In the genomic region with DNA sequence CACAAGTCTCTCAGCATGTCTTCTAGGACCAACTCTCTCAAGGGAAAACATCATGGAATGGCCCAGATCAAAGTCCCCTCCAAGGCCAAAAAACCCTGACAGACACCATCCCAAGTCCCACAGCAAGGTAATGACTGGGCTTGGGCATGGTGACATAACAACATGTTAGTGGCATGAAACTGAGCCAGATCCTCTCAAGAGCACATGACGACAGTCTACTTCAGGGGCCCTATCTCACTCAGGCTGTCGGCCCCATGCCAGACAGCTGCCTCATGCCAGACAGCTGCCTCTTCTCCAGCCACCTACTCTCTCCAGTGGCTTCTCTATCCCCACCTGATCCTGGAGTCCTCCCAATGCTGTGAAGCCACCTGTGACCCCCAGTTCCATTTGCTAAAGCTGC, we compare ENCODE assay signal across 22 cellular contexts. TPM values are rescaled to one million over a fixed set of nuclear protein-coding genes. Genes with fewer than 3 reads are reported as not detected.
DNase-seq lines count a peak whose midpoint lies in the region; ATAC-seq and TF ChIP-seq lines count a peak whose summit lies in the region.
"Had no signal": no experiment of that assay in that cellular context is flagged by ENCODE, and none has a peak within 500 bp of the region (broad histone marks: within the 10 kb centered on the region; RNA-seq: fewer than 3 reads in every experiment).

No MANE protein-coding gene starts in this region.

- ATAC-seq in activated CD8-positive, alpha-beta memory T cell treated with anti-CD3 and anti-CD28 coated beads, Interleukin-2, amount 10 ng/mL, durations not matched to agents 7 days and 5 days, result no peak
- ATAC-seq in GM18868 (IDR thresholded peaks at IDR 0.05; ENCODE audit: unreplicated experiment), result no peak

- no peak for TF ChIP-seq EP300 in transverse colon (IDR thresholded peaks at IDR 0.05; ENCODE audit: low read depth)

- peaks cover 5% of the 10 kb centered on the region for H3K4me1 Mint-ChIP-seq in activated CD8-positive, alpha-beta memory T cell treated with anti-CD3 and anti-CD28 coated beads, Interleukin-2, amount 10 ng/mL, durations not matched to agents 7 days and 5 days
- H3K4me1 Mint-ChIP-seq in osteocyte (ENCODE audit: unreplicated experiment), result peaks cover 16% of the 10 kb centered on the region

- WGBS in transverse colon (ENCODE audit: low coverage in 1 of 2), 2 donors, result 48% methylated on average over 2 of the region's 2 CpGs; no CpG with 5 or more reads in 1 of the 2 donors

- intact Hi-C loops in breast epithelium (cut with DNase I; ENCODE audit: low total_unique reads), result no loop called here
- intact Hi-C loops in transverse colon (cut with DNase I; ENCODE audit: low total_unique reads), result no loop called here

- no peak for TF ChIP-seq POLR2A in breast epithelium (IDR thresholded peaks at IDR 0.05)
- no peak for TF ChIP-seq POLR2A in transverse colon (IDR thresholded peaks at IDR 0.05)

- H3K9me3 ChIP-seq in breast epithelium (no peaks in the 10 kb centered on the region), mucosa of stomach (ENCODE audit: control insufficient read depth, low read length) (no peaks in the 10 kb centered on the region), transverse colon (no peaks in the 10 kb centered on the region)
- H3K9me3 ChIP-seq: BLaER1 had no signal

- no peaks in the 10 kb centered on the region for H3K27me3 ChIP-seq in breast epithelium
- H3K27me3 ChIP-seq in mucosa of stomach (ENCODE audit: control insufficient read depth, insufficient read depth, low read length), result no peaks in the 10 kb centered on the region
- H3K27me3 ChIP-seq in transverse colon, result no peaks in the 10 kb centered on the region
- H3K27me3 ChIP-seq: BLaER1 had no signal

- CTCF ChIA-PET in activated CD8-positive, alpha-beta memory T cell treated with anti-CD3 and anti-CD28 coated beads, Interleukin-2, amount 10 ng/mL, durations not matched to agents 7 days and 5 days (lab: Charles Lee), result interaction anchor here (15.6 kb wide), 1 partner anchor 23 kb away, joined by 139 read pairs; no protein-coding TSS in a partner anchor

- H3K36me3 ChIP-seq in breast epithelium (no peaks in the 10 kb centered on the region), mucosa of stomach (ENCODE audit: control insufficient read depth, insufficient read depth, low read length) (peaks cover 8% of the 10 kb centered on the region), transverse colon (peaks cover 0 to 5% (median 0%) of the 10 kb centered on the region in 4 donors)

- peak overlapping the region; percentile 2 for H3K27ac Mint-ChIP-seq in activated CD8-positive, alpha-beta memory T cell treated with anti-CD3 and anti-CD28 coated beads, Interleukin-2, amount 10 ng/mL, durations not matched to agents 7 days and 5 days
- H3K27ac Mint-ChIP-seq in osteocyte (ENCODE audit: unreplicated experiment), result no peak overlapping the region
- H3K27ac Mint-ChIP-seq: activated T-helper 2 cell treated with anti-CD3 and anti-CD28 coated beads, Interferon-gamma antibody, Interleukin-2, Interleukin-4, amounts not matched to agents 10 μg/mL and 5 μg/mL and 100 μg/mL, durations not matched to agents 14 hours and 24 hours and 36 hours; T-helper 2 cell treated with Interferon-gamma antibody and Interleukin-4, amounts not matched to agents 5 μg/mL and 100 μg/mL, for 36 hours had no signal

- no peaks in the 10 kb centered on the region for H3K9me3 Mint-ChIP-seq in activated CD8-positive, alpha-beta memory T cell treated with anti-CD3 and anti-CD28 coated beads, Interleukin-2, amount 10 ng/mL, durations not matched to agents 7 days and 5 days (ENCODE audit: low read depth)
- no peaks in the 10 kb centered on the region for H3K9me3 Mint-ChIP-seq in osteocyte (ENCODE audit: unreplicated experiment)
- H3K9me3 Mint-ChIP-seq: activated T-helper 2 cell treated with anti-CD3 and anti-CD28 coated beads, Interferon-gamma antibody, Interleukin-2, Interleukin-4, amounts not matched to agents 10 μg/mL and 5 μg/mL and 100 μg/mL, durations not matched to agents 14 hours and 24 hours and 36 hours; T-helper 2 cell treated with Interferon-gamma antibody and Interleukin-4, amounts not matched to agents 5 μg/mL and 100 μg/mL, for 36 hours had no signal

- H3K4me1 ChIP-seq in breast epithelium (peaks cover 21 to 52% of the 10 kb centered on the region in 2 donors), mucosa of stomach (ENCODE audit: control insufficient read depth, insufficient read depth, low read length) (peaks cover 91% of the 10 kb centered on the region), transverse colon (peaks cover 71 to 89% (median 84%) of the 10 kb centered on the region in 4 donors)
- H3K4me1 ChIP-seq: BLaER1 had no signal

- H3K27ac ChIP-seq in breast epithelium, result peak overlapping the region; percentile 67 to 75
- H3K27ac ChIP-seq in transverse colon, result peak overlapping the region; percentile 86 to 94 (median 88)
- H3K27ac ChIP-seq: BLaER1 had no signal

- in situ Hi-C loops in transverse colon (cut with MboI; ENCODE audit: low pct_ligation_motif_present in 1 of 4, low pct_unique_long_range_greater_than_20kb in 1 of 4, low sequenced_read_pairs in 3 of 4), result no loop called here

- H3K4me3 ChIP-seq in breast epithelium (no peak overlapping the region), mucosa of stomach (ENCODE audit: low read length) (no peak overlapping the region), transverse colon (no peak overlapping the region)
- H3K4me3 ChIP-seq: BLaER1 had no signal

- no peak overlapping the region for H3K4me3 Mint-ChIP-seq in activated CD8-positive, alpha-beta memory T cell treated with anti-CD3 and anti-CD28 coated beads, Interleukin-2, amount 10 ng/mL, durations not matched to agents 7 days and 5 days
- no peak overlapping the region for H3K4me3 Mint-ChIP-seq in osteocyte (ENCODE audit: unreplicated experiment)
- H3K4me3 Mint-ChIP-seq: T-helper 2 cell treated with Interferon-gamma antibody and Interleukin-4, amounts not matched to agents 5 μg/mL and 100 μg/mL, for 36 hours had no signal

- H3K9ac ChIP-seq in mucosa of stomach (ENCODE audit: low read length), result peak overlapping the region; percentile 31
- H3K9ac ChIP-seq: BLaER1 had no signal

- no peaks in the 10 kb centered on the region for H3K27me3 Mint-ChIP-seq in activated CD8-positive, alpha-beta memory T cell treated with anti-CD3 and anti-CD28 coated beads, Interleukin-2, amount 10 ng/mL, durations not matched to agents 7 days and 5 days
- H3K27me3 Mint-ChIP-seq in osteocyte (ENCODE audit: unreplicated experiment), result no peaks in the 10 kb centered on the region

- no peak for DNase-seq in activated CD8-positive, alpha-beta memory T cell treated with anti-CD3 and anti-CD28 coated beads, Interleukin-2, amount 10 ng/mL, durations not matched to agents 7 days and 5 days
- DNase-seq in activated CD8-positive, alpha-beta memory T cell treated with anti-CD3 and anti-CD28 coated beads, Interleukin-2, amount 50 U/mL, for 48 hours, result no peak
- DNase-seq in breast epithelium (ENCODE audit: low spot score in 2 of 2) (no peak), transverse colon (no peak), RKO (ENCODE audit: low spot score) (no peak), osteocyte (ENCODE audit: extremely low spot score, unreplicated experiment) (no peak)
- DNase-seq: hippocampal formation; KBM-7; kidney glomerular epithelial cell; NCI-H1105 treated with DMSO at 0.1 percent for 48 hours; SIG-M5; stimulated activated naive CD4-positive, alpha-beta T cell treated with Interleukin-2 at 50 U/mL for 16 hours had no signal

- no peak for TF ChIP-seq CTCF in breast epithelium (IDR thresholded peaks at IDR 0.05)
- TF ChIP-seq CTCF in transverse colon (IDR thresholded peaks at IDR 0.05), result no peak
- TF ChIP-seq CTCF in osteocyte (IDR thresholded peaks at IDR 0.05), result no peak

- H3K36me3 Mint-ChIP-seq in activated CD8-positive, alpha-beta memory T cell treated with anti-CD3 and anti-CD28 coated beads, Interleukin-2, amount 10 ng/mL, durations not matched to agents 7 days and 5 days, result no peaks in the 10 kb centered on the region
- H3K36me3 Mint-ChIP-seq in osteocyte (ENCODE audit: unreplicated experiment), result peaks cover 16% of the 10 kb centered on the region

RNA-seq across cellular contexts. Expression of a gene that starts 18.4 kb away (rescaled TPM):
- total RNA-seq in activated CD8-positive, alpha-beta memory T cell treated with anti-CD3 and anti-CD28 coated beads, Interleukin-2, amount 10 ng/mL, durations not matched to agents 7 days and 5 days, result under 1 TPM in 1 of 2 experiments, not detected in 1; 0.14 TPM
- 10 to 100 TPM in 2 of 3 donors, under 1 TPM in 1; 0.32 to 66.9 (median 10.2) TPM for total RNA-seq in breast epithelium
- total RNA-seq in transverse colon, result 1,000 to 10,000 TPM in 1 of 4 donors, 100 to 1,000 TPM in 3; 667 to 1,081 (median 790) TPM
- 0.40 and 0.68 TPM in 2 replicates for total RNA-seq in osteocyte
- total RNA-seq: A172, pulmonary artery endothelial cell had no signal

RNA-seq across cellular contexts. Expression of a gene that starts 31.6 kb away (rescaled TPM):
- 10 to 100 TPM; 42.1 to 58.3 TPM for total RNA-seq in activated CD8-positive, alpha-beta memory T cell treated with anti-CD3 and anti-CD28 coated beads, Interleukin-2, amount 10 ng/mL, durations not matched to agents 7 days and 5 days
- 100 to 1,000 TPM; 101 to 122 (median 104) TPM for total RNA-seq in breast epithelium
- 100 to 1,000 TPM; 218 to 457 (median 386) TPM for total RNA-seq in transverse colon
- total RNA-seq in osteocyte, result 112 and 116 TPM in 2 replicates

RNA-seq across cellular contexts. Expression of a gene that starts 33.1 kb away (rescaled TPM):
- total RNA-seq in activated CD8-positive, alpha-beta memory T cell treated with anti-CD3 and anti-CD28 coated beads, Interleukin-2, amount 10 ng/mL, durations not matched to agents 7 days and 5 days, result under 1 TPM; 0.41 to 0.49 TPM
- total RNA-seq in breast epithelium, result 10 to 100 TPM; 17.4 to 20.3 (median 19.3) TPM
- total RNA-seq in transverse colon, result 10 to 100 TPM in 2 of 4 donors, 1 to 10 TPM in 2; 7.1 to 36.3 (median 20.5) TPM
- 13.5 and 15.4 TPM in 2 replicates for total RNA-seq in osteocyte

RNA-seq across cellular contexts. Expression of a gene that starts 34.0 kb away (rescaled TPM):
- not detected for total RNA-seq in activated CD8-positive, alpha-beta memory T cell treated with anti-CD3 and anti-CD28 coated beads, Interleukin-2, amount 10 ng/mL, durations not matched to agents 7 days and 5 days
- total RNA-seq in breast epithelium (not detected), transverse colon (not detected), osteocyte (not detected in 2 replicates)
- total RNA-seq: A172; activated T-helper 2 cell treated with anti-CD3 and anti-CD28 coated beads, Interferon-gamma antibody, Interleukin-2, Interleukin-4, amounts not matched to agents 10 μg/mL and 5 μg/mL and 100 μg/mL, durations not matched to agents 14 hours and 24 hours and 36 hours; mucosa of gallbladder; pulmonary artery endothelial cell; ureter had no signal

RNA-seq across cellular contexts. Expression of a gene that starts 56.0 kb away (rescaled TPM):
- total RNA-seq in activated CD8-positive, alpha-beta memory T cell treated with anti-CD3 and anti-CD28 coated beads, Interleukin-2, amount 10 ng/mL, durations not matched to agents 7 days and 5 days, result not detected
- total RNA-seq in breast epithelium, result 1 to 10 TPM; 1.3 to 6.9 (median 3.6) TPM
- 10 to 100 TPM in 1 of 4 donors, 1 to 10 TPM in 2, not detected in 1; 3.5 to 20.9 (median 5.7) TPM for total RNA-seq in transverse colon
- 1.4 and 1.5 TPM in 2 replicates for total RNA-seq in osteocyte
- total RNA-seq: activated CD8-positive, alpha-beta memory T cell treated with anti-CD3 and anti-CD28 coated beads for 36 hours; activated T-helper 2 cell treated with anti-CD3 and anti-CD28 coated beads, Interferon-gamma antibody, Interleukin-2, Interleukin-4, amounts not matched to agents 10 μg/mL and 5 μg/mL and 100 μg/mL, durations not matched to agents 14 hours and 24 hours and 36 hours had no signal

Comparison
In these comparisons a context has a peak if more than half of its experiments do, and no peak if none do; other contexts are left out.
1. RNA of a gene that starts 18.4 kb away (total RNA-seq): 667 to 1,081 TPM in transverse colon; 0.32 to 66.9 TPM in breast epithelium, 0.40 to 0.68 TPM in osteocyte and 0.14 TPM in activated CD8-positive, alpha-beta memory T cell treated with anti-CD3 and anti-CD28 coated beads, Interleukin-2, amount 10 ng/mL, durations not matched to agents 7 days and 5 days; every median in the first group is over 4 times any median in the second.